19 cellular contexts compared by ENCODE assay signal in genomic region chr3:52777959-52778805, GRCh38.
DNase-seq lines count a peak whose midpoint lies in the region; ATAC-seq lines count a peak whose summit lies in the region.
"Had no signal": no experiment of that assay in that cellular context is flagged by ENCODE, and none has a peak within 500 bp of the region (broad histone marks: within the 10 kb centered on the region; RNA-seq: fewer than 3 reads in every experiment).

No MANE protein-coding gene starts in this region.

- H3K4me1 Mint-ChIP-seq in memory B cell = peaks cover 12% of the 10 kb centered on the region
- peaks cover 17 to 23% of the 10 kb centered on the region in 2 donors for H3K4me1 Mint-ChIP-seq in stimulated activated naive B cell treated with anti-CD40 and anti-IgM and Interleukin-4, amounts not matched to agents 10 μg/mL and 1 μg/mL and 100 μg/mL, for 72 hours

- H3K9me3 Mint-ChIP-seq in memory B cell = no peaks in the 10 kb centered on the region
- no peaks in the 10 kb centered on the region for H3K9me3 Mint-ChIP-seq in stimulated activated naive B cell treated with anti-CD40 and anti-IgM and Interleukin-4, amounts not matched to agents 10 μg/mL and 1 μg/mL and 100 μg/mL, for 72 hours
- H3K9me3 Mint-ChIP-seq: CD8-positive, alpha-beta T cell; naive thymus-derived CD4-positive, alpha-beta T cell; stimulated activated naive CD8-positive, alpha-beta T cell treated with anti-CD3 and anti-CD28 coated beads, Interleukin-15, Interleukin-2, amounts not matched to agents 100 ng/mL and 50 ng/mL, for 24 hours; T-helper 1 cell treated with Interleukin-12 subunit alpha and Interleukin-12 subunit beta and Interleukin-4 antibody, amounts not matched to agents 30 μg/mL and 1 μg/mL, for 36 hours had no signal

- peak; percentile 36 for DNase-seq in activated effector memory CD4-positive, alpha-beta T cell treated with anti-CD3 and anti-CD28 coated beads, Interleukin-2, amount 50 U/mL, for 16 hours
- no peak for DNase-seq in activated effector memory CD4-positive, alpha-beta T cell treated with Interleukin-2 at 50 U/mL for 16 hours
- peak; percentile 48 for DNase-seq in activated CD8-positive, alpha-beta memory T cell treated with anti-CD3 and anti-CD28 coated beads, Interleukin-2, amount 50 U/mL, for 48 hours
- DNase-seq in memory B cell (ENCODE audit: low spot score in 2 of 2) (peak in 1 of 2 donors; percentile 9), NCI-H345 treated with DMSO at 0.1 percent for 48 hours (lab: John Stamatoyannopoulos, UW; ENCODE audit: unreplicated experiment) (no peak), T1000 (lab: John Stamatoyannopoulos, UW) (no peak)
- DNase-seq in stimulated activated naive B cell treated with anti-CD40 and anti-IgM and Interleukin-4, amounts not matched to agents 10 μg/mL and 1 μg/mL and 100 μg/mL, for 72 hours = no peak
- DNase-seq: activated CD4-positive, CD25-positive, alpha-beta regulatory T cell; activated naive CD4-positive, alpha-beta T cell; DMS79 treated with DMSO at 0.1 percent for 48 hours; foreskin melanocyte; NCI-H1694; NCI-H510A treated with DMSO at 0.1 percent for 48 hours; stimulated activated CD4-positive, alpha-beta T cell treated with anti-CD3 and anti-CD28 coated beads, Interleukin-15, amount 100 ng/mL, for 24 hours had no signal

- H3K36me3 Mint-ChIP-seq in memory B cell = no peaks in the 10 kb centered on the region
- no peaks in the 10 kb centered on the region for H3K36me3 Mint-ChIP-seq in stimulated activated naive B cell treated with anti-CD40 and anti-IgM and Interleukin-4, amounts not matched to agents 10 μg/mL and 1 μg/mL and 100 μg/mL, for 72 hours
- H3K36me3 Mint-ChIP-seq: CD8-positive, alpha-beta T cell; naive thymus-derived CD4-positive, alpha-beta T cell had no signal

- no peak overlapping the region for H3K4me3 Mint-ChIP-seq in memory B cell
- H3K4me3 Mint-ChIP-seq in stimulated activated naive B cell treated with anti-CD40 and anti-IgM and Interleukin-4, amounts not matched to agents 10 μg/mL and 1 μg/mL and 100 μg/mL, for 72 hours = no peak overlapping the region
- H3K4me3 Mint-ChIP-seq: CD8-positive, alpha-beta T cell; naive thymus-derived CD4-positive, alpha-beta T cell; stimulated activated naive CD8-positive, alpha-beta T cell treated with anti-CD3 and anti-CD28 coated beads, Interleukin-15, Interleukin-2, amounts not matched to agents 100 ng/mL and 50 ng/mL, for 24 hours; T-helper 1 cell treated with Interleukin-12 subunit alpha and Interleukin-12 subunit beta and Interleukin-4 antibody, amounts not matched to agents 30 μg/mL and 1 μg/mL, for 36 hours had no signal

- H3K27ac Mint-ChIP-seq in memory B cell = peak overlapping the region; percentile 99
- H3K27ac Mint-ChIP-seq in stimulated activated naive B cell treated with anti-CD40 and anti-IgM and Interleukin-4, amounts not matched to agents 10 μg/mL and 1 μg/mL and 100 μg/mL, for 72 hours = peak overlapping the region; percentile 83
- H3K27ac Mint-ChIP-seq: CD8-positive, alpha-beta T cell; naive thymus-derived CD4-positive, alpha-beta T cell; stimulated activated naive CD8-positive, alpha-beta T cell treated with anti-CD3 and anti-CD28 coated beads, Interleukin-15, Interleukin-2, amounts not matched to agents 100 ng/mL and 50 ng/mL, for 24 hours; T-helper 1 cell treated with Interleukin-12 subunit alpha and Interleukin-12 subunit beta and Interleukin-4 antibody, amounts not matched to agents 30 μg/mL and 1 μg/mL, for 36 hours had no signal

- no peaks in the 10 kb centered on the region for H3K27me3 Mint-ChIP-seq in memory B cell
- H3K27me3 Mint-ChIP-seq in stimulated activated naive B cell treated with anti-CD40 and anti-IgM and Interleukin-4, amounts not matched to agents 10 μg/mL and 1 μg/mL and 100 μg/mL, for 72 hours = no peaks in the 10 kb centered on the region
- H3K27me3 Mint-ChIP-seq: stimulated activated naive CD8-positive, alpha-beta T cell treated with anti-CD3 and anti-CD28 coated beads, Interleukin-15, Interleukin-2, amounts not matched to agents 100 ng/mL and 50 ng/mL, for 24 hours had no signal

- no peak for ATAC-seq in memory B cell (ENCODE audit: low read depth)
- no peak for ATAC-seq in stimulated activated naive B cell treated with anti-CD40 and anti-IgM and Interleukin-4, amounts not matched to agents 10 μg/mL and 1 μg/mL and 100 μg/mL, for 72 hours (replicated peaks)
- ATAC-seq in HG03521 (IDR thresholded peaks at IDR 0.05; ENCODE audit: unreplicated experiment) = no peak
- ATAC-seq: CD8-positive, alpha-beta T cell; naive thymus-derived CD4-positive, alpha-beta T cell had no signal

Comparison
In these comparisons a context has a peak if more than half of its experiments do, and no peak if none do; other contexts are left out.
1. DNase-seq: peak in activated effector memory CD4-positive, alpha-beta T cell treated with anti-CD3 and anti-CD28 coated beads, Interleukin-2, amount 50 U/mL, for 16 hours (single experiment) and activated CD8-positive, alpha-beta memory T cell treated with anti-CD3 and anti-CD28 coated beads, Interleukin-2, amount 50 U/mL, for 48 hours (single experiment); none in activated effector memory CD4-positive, alpha-beta T cell treated with Interleukin-2 at 50 U/mL for 16 hours (single experiment), stimulated activated naive B cell treated with anti-CD40 and anti-IgM and Interleukin-4, amounts not matched to agents 10 μg/mL and 1 μg/mL and 100 μg/mL, for 72 hours (single experiment), NCI-H345 treated with DMSO at 0.1 percent for 48 hours (single experiment) and T1000 (single experiment).